In genomic region chr9:133460405-133461175, GRCh38 we compare ENCODE assay signal across 1 cellular context.
A peak's percentile ranks its signal among the peaks of the same experiment; 100 is the strongest.
TF ChIP-seq lines count a peak whose summit lies in the region.

No MANE protein-coding gene starts in this region.

TF ChIP-seq in HepG2, 621 proteins besides CTCF, POLR2A, EP300 and RAD21 (continues in another document):
- TF ChIP-seq CREM (IDR thresholded peaks at IDR 0.05) (peak; percentile 47; the same call in 1 of the 2 replicates), CREM (CRISPR knock-in tag; IDR thresholded peaks at IDR 0.05) (no peak), RBM22 (optimal IDR thresholded peaks at IDR 0.05; ENCODE audit: low read length) (no peak), RXRA (CRISPR knock-in tag; IDR thresholded peaks at IDR 0.05) (peak; percentile 88), E2F5 (CRISPR knock-in tag; conservative IDR thresholded peaks at IDR 0.05) (no peak), TARDBP (CRISPR knock-in tag; IDR thresholded peaks at IDR 0.05) (peak; percentile 56; the same call in 1 of the 2 replicates), HMGA1 (CRISPR knock-in tag; conservative IDR thresholded peaks at IDR 0.05) (no peak), ZNF720 (CRISPR knock-in tag; IDR thresholded peaks at IDR 0.05) (no peak), TBX3 (IDR thresholded peaks at IDR 0.05; ENCODE audit: borderline replicate concordance) (peak; percentile 55; the same call in 1 of the 2 replicates), NR3C1 (CRISPR knock-in tag; IDR thresholded peaks at IDR 0.05) (no peak), E2F2 (CRISPR knock-in tag; IDR thresholded peaks at IDR 0.05; ENCODE audit: borderline replicate concordance) (no peak), HMG20B (CRISPR knock-in tag; conservative IDR thresholded peaks at IDR 0.05) (0 out of 2 replicates have a peak, but pooled peaks have one; percentile 13), ZBTB7B (CRISPR knock-in tag; IDR thresholded peaks at IDR 0.05) (peak; percentile 82), NKX3-1 (CRISPR knock-in tag; IDR thresholded peaks at IDR 0.05) (no peak), KDM4B (CRISPR knock-in tag; IDR thresholded peaks at IDR 0.05) (peak; percentile 57; the same call in 1 of the 2 replicates), MAF1 (CRISPR knock-in tag; IDR thresholded peaks at IDR 0.05; ENCODE audit: borderline replicate concordance) (no peak), SIX1 (CRISPR knock-in tag; IDR thresholded peaks at IDR 0.05; ENCODE audit: borderline replicate concordance) (peak; percentile 12; the same call in 1 of the 2 replicates), MAFK (conservative IDR thresholded peaks at IDR 0.05 in 1 of 2, IDR thresholded peaks at IDR 0.05 in 1 of 2; ENCODE audit: low read length in 2 of 2) (no peak), ZFP82 (CRISPR knock-in tag; IDR thresholded peaks at IDR 0.05; ENCODE audit: borderline replicate concordance) (0 out of 2 replicates have a peak, but pooled peaks have one; percentile 21), ZFY (CRISPR knock-in tag; IDR thresholded peaks at IDR 0.05) (peak; percentile 70; the same call in 1 of the 2 replicates), MIER3 (CRISPR knock-in tag; IDR thresholded peaks at IDR 0.05; ENCODE audit: borderline replicate concordance) (peak; percentile 13; the same call in 1 of the 2 replicates), ZNF576 (CRISPR knock-in tag; IDR thresholded peaks at IDR 0.05) (0 out of 2 replicates have a peak, but pooled peaks have one; percentile 24), ETV5 (CRISPR knock-in tag; IDR thresholded peaks at IDR 0.05; ENCODE audit: borderline replicate concordance) (peak; percentile 98), NFKB2 (CRISPR knock-in tag; IDR thresholded peaks at IDR 0.05; ENCODE audit: borderline replicate concordance) (peak; percentile 77; the same call in 1 of the 2 replicates), ASH2L (IDR thresholded peaks at IDR 0.05; ENCODE audit: insufficient read length, low read depth, low read length) (peak; percentile 35), ZNF609 (CRISPR knock-in tag; IDR thresholded peaks at IDR 0.05; ENCODE audit: borderline replicate concordance) (peak; percentile 80; the same call in 1 of the 2 replicates), ATF1 (CRISPR knock-in tag; IDR thresholded peaks at IDR 0.05) (no peak), SAP130 (CRISPR knock-in tag; IDR thresholded peaks at IDR 0.05; ENCODE audit: low read depth) (peak; percentile 90), ZNF547 (CRISPR knock-in tag; IDR thresholded peaks at IDR 0.05) (0 out of 2 replicates have a peak, but pooled peaks have one; percentile 29), HNRNPL (IDR thresholded peaks at IDR 0.05; ENCODE audit: low read depth, low read length) (peak; percentile 89), RARA (CRISPR knock-in tag; IDR thresholded peaks at IDR 0.05) (peak; percentile 79), ZSCAN31 (CRISPR knock-in tag; IDR thresholded peaks at IDR 0.05; ENCODE audit: low read depth) (peak; percentile 94), ZNF652 (CRISPR knock-in tag; IDR thresholded peaks at IDR 0.05; ENCODE audit: borderline replicate concordance, low read depth) (no peak), RBFOX2 (IDR thresholded peaks at IDR 0.05; ENCODE audit: low read depth, low read length) (peak; percentile 14; the same call in 1 of the 2 replicates), PATZ1 (CRISPR knock-in tag; IDR thresholded peaks at IDR 0.05) (peak; percentile 92), ZNF121 (CRISPR knock-in tag; IDR thresholded peaks at IDR 0.05) (peak; percentile 44; the same call in 1 of the 2 replicates), SOX5 (CRISPR knock-in tag; IDR thresholded peaks at IDR 0.05; ENCODE audit: borderline replicate concordance) (peak; percentile 50; the same call in 1 of the 2 replicates), TEAD3 (CRISPR knock-in tag; optimal IDR thresholded peaks at IDR 0.05; ENCODE audit: borderline replicate concordance) (peak; percentile 45), DNMT1 (CRISPR knock-in tag; IDR thresholded peaks at IDR 0.05) (no peak), GMEB1 (CRISPR knock-in tag; IDR thresholded peaks at IDR 0.05; ENCODE audit: borderline replicate concordance) (peak; percentile 41; the same call in 1 of the 2 replicates), GTF3A (CRISPR knock-in tag; conservative IDR thresholded peaks at IDR 0.05) (peak; percentile 25; the same call in 1 of the 2 replicates), MNT (IDR thresholded peaks at IDR 0.05) (peak; percentile 59), KLF12 (CRISPR knock-in tag; IDR thresholded peaks at IDR 0.05; ENCODE audit: borderline replicate concordance) (peak; percentile 27; the same call in 1 of the 2 replicates), HMG20A (CRISPR knock-in tag; IDR thresholded peaks at IDR 0.05; ENCODE audit: borderline replicate concordance) (peak; percentile 48; the same call in 1 of the 2 replicates)
- TF ChIP-seq, protein P1, sequence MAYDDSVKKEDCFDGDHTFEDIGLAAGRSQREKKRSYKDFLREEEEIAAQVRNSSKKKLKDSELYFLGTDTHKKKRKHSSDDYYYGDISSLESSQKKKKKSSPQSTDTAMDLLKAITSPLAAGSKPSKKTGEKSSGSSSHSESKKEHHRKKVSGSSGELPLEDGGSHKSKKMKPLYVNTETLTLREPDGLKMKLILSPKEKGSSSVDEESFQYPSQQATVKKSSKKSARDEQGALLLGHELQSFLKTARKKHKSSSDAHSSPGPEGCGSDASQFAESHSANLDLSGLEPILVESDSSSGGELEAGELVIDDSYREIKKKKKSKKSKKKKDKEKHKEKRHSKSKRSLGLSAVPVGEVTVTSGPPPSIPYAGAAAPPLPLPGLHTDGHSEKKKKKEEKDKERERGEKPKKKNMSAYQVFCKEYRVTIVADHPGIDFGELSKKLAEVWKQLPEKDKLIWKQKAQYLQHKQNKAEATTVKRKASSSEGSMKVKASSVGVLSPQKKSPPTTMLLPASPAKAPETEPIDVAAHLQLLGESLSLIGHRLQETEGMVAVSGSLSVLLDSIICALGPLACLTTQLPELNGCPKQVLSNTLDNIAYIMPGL (CRISPR knock-in tag; IDR thresholded peaks at IDR 0.05; ENCODE audit: borderline replicate concordance in 1 of 2, low read depth in 1 of 2) = peak; percentile 26 to 34; a peak in 3 of 4 replicates
- TF ChIP-seq, protein P2, sequence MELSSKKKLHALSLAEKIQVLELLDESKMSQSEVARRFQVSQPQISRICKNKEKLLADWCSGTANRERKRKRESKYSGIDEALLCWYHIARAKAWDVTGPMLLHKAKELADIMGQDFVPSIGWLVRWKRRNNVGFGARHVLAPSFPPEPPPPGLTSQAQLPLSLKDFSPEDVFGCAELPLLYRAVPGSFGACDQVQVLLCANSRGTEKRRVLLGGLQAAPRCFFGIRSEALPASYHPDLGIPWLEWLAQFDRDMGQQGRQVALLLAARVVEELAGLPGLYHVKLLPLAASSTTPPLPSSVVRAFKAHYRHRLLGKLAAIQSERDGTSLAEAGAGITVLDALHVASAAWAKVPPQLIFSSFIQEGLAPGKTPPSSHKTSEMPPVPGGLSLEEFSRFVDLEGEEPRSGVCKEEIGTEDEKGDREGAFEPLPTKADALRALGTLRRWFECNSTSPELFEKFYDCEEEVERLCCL (CRISPR knock-in tag; IDR thresholded peaks at IDR 0.05; ENCODE audit: borderline replicate concordance) = no peak
- TF ChIP-seq, protein P3, sequence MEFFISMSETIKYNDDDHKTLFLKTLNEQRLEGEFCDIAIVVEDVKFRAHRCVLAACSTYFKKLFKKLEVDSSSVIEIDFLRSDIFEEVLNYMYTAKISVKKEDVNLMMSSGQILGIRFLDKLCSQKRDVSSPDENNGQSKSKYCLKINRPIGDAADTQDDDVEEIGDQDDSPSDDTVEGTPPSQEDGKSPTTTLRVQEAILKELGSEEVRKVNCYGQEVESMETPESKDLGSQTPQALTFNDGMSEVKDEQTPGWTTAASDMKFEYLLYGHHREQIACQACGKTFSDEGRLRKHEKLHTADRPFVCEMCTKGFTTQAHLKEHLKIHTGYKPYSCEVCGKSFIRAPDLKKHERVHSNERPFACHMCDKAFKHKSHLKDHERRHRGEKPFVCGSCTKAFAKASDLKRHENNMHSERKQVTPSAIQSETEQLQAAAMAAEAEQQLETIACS (CRISPR knock-in tag; IDR thresholded peaks at IDR 0.05) = 0 out of 2 replicates have a peak, but pooled peaks have one; percentile 18
